ENCODE assay signal across 8 cellular contexts in the genomic region with DNA sequence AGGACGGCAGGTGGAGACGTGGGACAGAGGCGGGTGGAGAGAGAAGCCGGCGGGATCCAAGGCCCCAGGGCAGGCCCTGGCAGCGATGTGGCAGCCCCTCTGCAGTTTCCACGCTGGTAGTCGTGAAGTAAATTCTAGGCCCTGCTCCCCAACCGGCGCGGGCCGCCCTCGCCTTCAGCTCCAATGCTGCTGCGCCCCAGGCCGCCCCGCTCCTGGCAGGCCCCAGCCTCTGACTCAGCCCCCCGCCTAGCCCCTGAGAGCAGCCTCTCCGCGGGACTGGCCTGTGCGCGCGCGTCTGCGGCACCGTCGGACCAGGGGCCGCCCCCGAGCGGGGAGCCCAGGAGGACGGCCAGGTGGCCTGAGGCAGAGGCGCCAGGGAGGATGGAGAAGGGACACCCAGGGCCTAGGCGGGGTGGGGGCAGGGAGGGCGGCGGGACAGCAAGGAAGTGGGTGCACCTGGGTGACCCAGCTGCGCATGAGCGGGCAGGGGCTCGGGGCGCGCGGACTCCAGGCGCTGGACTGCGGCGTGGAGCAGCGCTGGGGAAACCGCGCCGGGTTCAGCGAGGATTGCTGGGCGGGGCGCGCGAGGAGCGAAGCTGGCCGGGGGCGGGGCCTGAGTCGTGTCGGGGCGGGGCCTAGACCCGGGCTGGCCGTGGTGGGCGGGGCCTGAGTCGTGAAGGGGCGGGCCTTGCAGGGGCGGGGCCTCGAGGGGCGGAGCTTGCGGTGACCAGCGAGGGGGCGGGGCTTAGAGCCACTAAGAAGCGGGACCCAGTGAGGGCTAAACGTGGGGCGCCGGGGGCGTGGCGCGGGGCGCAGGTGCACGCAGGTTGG. TPM values are rescaled to one million over a fixed set of nuclear protein-coding genes. Genes with fewer than 3 reads are reported as not detected.
DNase-seq lines count a peak whose midpoint lies in the region; ATAC-seq and TF ChIP-seq lines count a peak whose summit lies in the region.

No MANE protein-coding gene starts in this region.

- H3K36me3 ChIP-seq in GM06990 (ENCODE audit: control insufficient read depth, insufficient read depth, low read length), result no peaks in the 10 kb centered on the region

- intact Hi-C loops in left colon (cut with DNase I, micrococcal nuclease), result no loop called here

- DNase-seq in GM06990 (ENCODE audit: extremely low read depth, insufficient read length), result peak; percentile 81
- peak; percentile 69 for DNase-seq in NCI-H2171 treated with DMSO at 0.1 percent for 48 hours (lab: John Stamatoyannopoulos, UW)
- DNase-seq in activated CD4-positive, alpha-beta T cell treated with anti-CD3 and anti-CD28 coated beads for 48 hours, result peak; percentile 96
- DNase-seq in choroid plexus epithelial cell (ENCODE audit: low read depth), result peak; percentile 84
- peak; percentile 77 to 93 for DNase-seq in left colon
- peak; percentile 92 to 98 for DNase-seq in stimulated activated CD4-positive, alpha-beta T cell treated with anti-CD3 and anti-CD28 coated beads, Interleukin-1b, Interleukin-23, amount 100 ng/mL, for 1 hour (ENCODE audit: low read depth in 2 of 2)
- DNase-seq in OCI-M2 (lab: John Stamatoyannopoulos, UW; ENCODE audit: unreplicated experiment), result no peak

- ATAC-seq in HG02678 (IDR thresholded peaks at IDR 0.05; ENCODE audit: unreplicated experiment) (peak; percentile 79), left colon (peak; percentile 96)

- H3K4me3 ChIP-seq in GM06990 (replicated peaks; ENCODE audit: low read depth, low read length) (peak overlapping the region; percentile 55), choroid plexus epithelial cell (ENCODE audit: low read depth, low read length) (peak overlapping the region; percentile 48)

- TF ChIP-seq CTCF in GM06990 (IDR thresholded peaks at IDR 0.05; ENCODE audit: insufficient read depth, low read length, poor library complexity, severe bottlenecking) (no peak), choroid plexus epithelial cell (conservative IDR thresholded peaks at IDR 0.05; ENCODE audit: low read depth, low read length) (peak; percentile 36)

- no peaks in the 10 kb centered on the region for H3K27me3 ChIP-seq in GM06990 (replicated peaks; ENCODE audit: control insufficient read depth, insufficient read depth, low read length)

RNA-seq across cellular contexts. Expression of a gene that starts 29.6 kb away (rescaled TPM):
- total RNA-seq in left colon, result 1 to 10 TPM; 4.4 to 7.0 TPM

RNA-seq across cellular contexts. Expression of a gene that starts 46.8 kb away (rescaled TPM):
- total RNA-seq in left colon, result under 1 TPM; 0.34 to 0.59 TPM
